In genomic region chr5:141349917-141350619, GRCh38 we compare ENCODE assay signal across 8 cellular contexts. TPM values are rescaled to one million over a fixed set of nuclear protein-coding genes. Genes with fewer than 3 reads are reported as not detected.
DNase-seq lines count a peak whose midpoint lies in the region; ATAC-seq and TF ChIP-seq lines count a peak whose summit lies in the region.

Gene PCDHGB1 (plus strand): TSS chr5:141350099. CDS start chr5:141350261, 162 bp downstream.

- H3K4me3 ChIP-seq in CD4-positive, alpha-beta memory T cell (ENCODE audit: low read length in 2 of 2): no peak within 1 kb of the TSS
- H3K4me3 ChIP-seq in heart right ventricle: peak within 1 kb of the TSS in 8 of 10 donors; percentile 1 to 34 (median 26)
- peak within 1 kb of the TSS; percentile 28 to 37 (median 35) for H3K4me3 ChIP-seq in skeletal muscle tissue (ENCODE audit: low read length in 3 of 3)

- peak in 8 of 9 donors; percentile 21 to 62 (median 54) for TF ChIP-seq CTCF in heart right ventricle (IDR thresholded peaks at IDR 0.05)

- no peaks in the 10 kb centered on the region for H3K36me3 ChIP-seq in CD4-positive, alpha-beta memory T cell (ENCODE audit: insufficient read depth, low read length)
- H3K36me3 ChIP-seq in heart right ventricle: peaks cover 0 to 34% (median 0%) of the 10 kb centered on the region in 9 donors
- H3K36me3 ChIP-seq in skeletal muscle tissue (ENCODE audit: control insufficient read depth in 3 of 3, insufficient read depth in 3 of 3, low read length in 3 of 3): peaks cover 0 to 3% (median 2%) of the 10 kb centered on the region in 3 donors

- POLR2A ChIA-PET in CD4-positive, alpha-beta memory T cell (lab: Charles Lee; ENCODE audit: partially characterized antibody): no interaction called here

- peak within 1 kb of the TSS; percentile 19 to 81 (median 67) for H3K4me3 Mint-ChIP-seq in CD4-positive, alpha-beta memory T cell
- peak within 1 kb of the TSS; percentile 34 for H3K4me3 Mint-ChIP-seq in activated T-helper 17 cell treated with anti-CD3 and anti-CD28 coated beads, Interleukin-2, amount 50 U/mL, for 72 hours

- H3K36me3 Mint-ChIP-seq in CD4-positive, alpha-beta memory T cell: peaks cover 4 to 10% of the 10 kb centered on the region in 2 donors
- H3K36me3 Mint-ChIP-seq in activated T-helper 17 cell treated with anti-CD3 and anti-CD28 coated beads, Interleukin-2, amount 50 U/mL, for 72 hours (ENCODE audit: low read depth): no peaks in the 10 kb centered on the region

- peaks cover 0 to 61% (median 50%) of the 10 kb centered on the region in 8 donors for H3K9me3 Mint-ChIP-seq in CD4-positive, alpha-beta memory T cell
- H3K9me3 Mint-ChIP-seq in activated T-helper 17 cell treated with anti-CD3 and anti-CD28 coated beads, Interleukin-2, amount 50 U/mL, for 72 hours: peaks cover 14% of the 10 kb centered on the region

- peak in 2 of 5 donors; percentile 15 to 32 for DNase-seq in CD4-positive, alpha-beta memory T cell
- DNase-seq in NCI-H1930 (lab: John Stamatoyannopoulos, UW) (peak; percentile 64 to 72), heart right ventricle (peak; percentile 52 to 60), mucosa of gallbladder (ENCODE audit: low spot score) (no peak)

- H3K9ac ChIP-seq in skeletal muscle tissue (ENCODE audit: low read depth in 1 of 3, low read length in 3 of 3): peak within 1 kb of the TSS in 1 of 3 donors; percentile 25

- WGBS in heart right ventricle, 2 donors: 21 to 24% methylated on average over 29 of the region's 29 CpGs

- peak; percentile 72 for ATAC-seq in GM19397 (IDR thresholded peaks at IDR 0.05; ENCODE audit: unreplicated experiment)
- ATAC-seq in activated T-helper 17 cell treated with anti-CD3 and anti-CD28 coated beads, Interleukin-2, amount 50 U/mL, for 72 hours (replicated peaks): no peak
- peak; percentile 50 to 88 (median 72) for ATAC-seq in heart right ventricle
- ATAC-seq in HG03571 (IDR thresholded peaks at IDR 0.05; ENCODE audit: unreplicated experiment): no peak

- no peaks in the 10 kb centered on the region for H3K4me1 ChIP-seq in CD4-positive, alpha-beta memory T cell (ENCODE audit: insufficient read depth, low read length)
- peaks cover 0 to 36% (median 4%) of the 10 kb centered on the region in 9 donors for H3K4me1 ChIP-seq in heart right ventricle
- H3K4me1 ChIP-seq in skeletal muscle tissue (ENCODE audit: control insufficient read depth in 3 of 3, insufficient read depth in 3 of 3, low read length in 3 of 3): no peaks in the 10 kb centered on the region

- intact Hi-C loops in CD4-positive, alpha-beta memory T cell (cut with micrococcal nuclease): loop anchor here (10.0 kb wide), 1 partner anchor 205 kb away; no protein-coding TSS in a partner anchor
- intact Hi-C loops in heart right ventricle (cut with DNase I): loop anchor here in 3 of 10 donors (5.0 to 10.0 kb wide), 3 partner anchors 42 to 215 kb away; partner anchors contain the start of genes PCDHGA8 (in 1 of the 3), PCDHGA9 (in 1 of the 3) and PCDHGB6 (in 1 of the 3)

- H3K27ac Mint-ChIP-seq in CD4-positive, alpha-beta memory T cell: peak within 1 kb of the TSS in 1 of 7 donors; percentile 37
- H3K27ac Mint-ChIP-seq in activated T-helper 17 cell treated with anti-CD3 and anti-CD28 coated beads, Interleukin-2, amount 50 U/mL, for 72 hours: no peak within 1 kb of the TSS

- peaks cover 0 to 3% of the 10 kb centered on the region in 2 donors for H3K9me3 ChIP-seq in CD4-positive, alpha-beta memory T cell (ENCODE audit: control insufficient read depth in 1 of 2, low read length in 2 of 2)
- H3K9me3 ChIP-seq in heart right ventricle: peaks cover 0 to 96% (median 39%) of the 10 kb centered on the region in 11 donors
- H3K9me3 ChIP-seq in skeletal muscle tissue (ENCODE audit: control insufficient read depth in 3 of 3, low read length in 3 of 3): peaks cover 13 to 22% (median 15%) of the 10 kb centered on the region in 3 donors

- H3K27me3 ChIP-seq in CD4-positive, alpha-beta memory T cell (ENCODE audit: insufficient read depth, low read length): no peaks in the 10 kb centered on the region
- H3K27me3 ChIP-seq in heart right ventricle (peaks cover 0 to 29% (median 0%) of the 10 kb centered on the region in 7 donors), skeletal muscle tissue (ENCODE audit: control insufficient read depth in 3 of 3, insufficient read depth in 3 of 3, low read length in 3 of 3) (peaks cover 0 to 21% (median 9%) of the 10 kb centered on the region in 3 donors)

- H3K27me3 Mint-ChIP-seq in CD4-positive, alpha-beta memory T cell: peaks cover 31 to 37% of the 10 kb centered on the region in 2 donors
- peaks cover 41% of the 10 kb centered on the region for H3K27me3 Mint-ChIP-seq in activated T-helper 17 cell treated with anti-CD3 and anti-CD28 coated beads, Interleukin-2, amount 50 U/mL, for 72 hours

- H3K4me1 Mint-ChIP-seq in CD4-positive, alpha-beta memory T cell: peaks cover 0 to 4% (median 2%) of the 10 kb centered on the region in 4 donors
- H3K4me1 Mint-ChIP-seq in activated T-helper 17 cell treated with anti-CD3 and anti-CD28 coated beads, Interleukin-2, amount 50 U/mL, for 72 hours: no peaks in the 10 kb centered on the region

- no peak within 1 kb of the TSS for H3K27ac ChIP-seq in CD4-positive, alpha-beta memory T cell (ENCODE audit: low read depth, low read length)
- H3K27ac ChIP-seq in heart right ventricle (peak within 1 kb of the TSS in 1 of 10 donors; percentile 5), skeletal muscle tissue (ENCODE audit: low read depth, low read length) (no peak within 1 kb of the TSS)

- CTCF ChIA-PET in CD4-positive, alpha-beta memory T cell (lab: Charles Lee; ENCODE audit: partially characterized antibody): interaction anchor here (0.7 to 1.4 kb wide), 3 partner anchors 11 to 163 kb away, joined by 3 to 5 read pairs (median 3); partner anchors contain the start of genes PCDHGA2 and TAF7

RNA-seq across cellular contexts. Expression of gene PCDHGB1, which starts in this region (rescaled TPM):
- total RNA-seq in CD4-positive, alpha-beta memory T cell: under 1 TPM; 0.17 to 0.26 TPM
- not detected for polyA plus RNA-seq in CD4-positive, alpha-beta memory T cell
- total RNA-seq in activated T-helper 17 cell treated with anti-CD3 and anti-CD28 coated beads, Interleukin-2, amount 50 U/mL, for 72 hours: not detected
- total RNA-seq in heart right ventricle (10 to 100 TPM in 3 of 10 donors, 1 to 10 TPM in 7; 5.2 to 13.2 (median 9.0) TPM), skeletal muscle tissue (1.6 TPM), mucosa of gallbladder (4.6 TPM)
- polyA plus RNA-seq in heart right ventricle: 1 to 10 TPM in 1 of 2 donors, under 1 TPM in 1; 0.19 to 7.2 TPM

Comparison
In these comparisons a context has a peak if more than half of its experiments do, and no peak if none do; other contexts are left out.
1. H3K4me3 ChIP-seq: peak in heart right ventricle (8 of 10) and skeletal muscle tissue (3 of 3); none in CD4-positive, alpha-beta memory T cell (0 of 2).
2. ATAC-seq: peak in GM19397 (single experiment) and heart right ventricle (8 of 8); none in activated T-helper 17 cell treated with anti-CD3 and anti-CD28 coated beads, Interleukin-2, amount 50 U/mL, for 72 hours (single experiment) and HG03571 (single experiment).